Comparison of ENCODE assay signal across 15 cellular contexts in genomic region chr5:32089146-32090000, GRCh38.
DNase-seq lines count a peak whose midpoint lies in the region; ATAC-seq and TF ChIP-seq lines count a peak whose summit lies in the region.
"Had no signal": no experiment of that assay in that cellular context is flagged by ENCODE, and none has a peak within 500 bp of the region (broad histone marks: within the 10 kb centered on the region; RNA-seq: fewer than 3 reads in every experiment).

No MANE protein-coding gene starts in this region.

- no peak overlapping the region for H3K27ac ChIP-seq in upper lobe of right lung
- H3K27ac ChIP-seq in osteoblast (ENCODE audit: low read depth, low read length), result no peak overlapping the region
- H3K27ac ChIP-seq: BLaER1 had no signal

- H3K27me3 Mint-ChIP-seq in activated T-cell treated with anti-CD3 and anti-CD28 coated beads, Interleukin-2, amount 50 U/mL, for 24 hours, result no peaks in the 10 kb centered on the region
- no peaks in the 10 kb centered on the region for H3K27me3 Mint-ChIP-seq in activated T-cell treated with anti-CD3 and anti-CD28 coated beads, Interleukin-2, amount 50 U/mL, for 72 hours (ENCODE audit: low read depth)
- H3K27me3 Mint-ChIP-seq: CD8-positive, alpha-beta memory T cell had no signal

- ATAC-seq in activated T-cell treated with anti-CD3 and anti-CD28 coated beads, Interleukin-2, amount 50 U/mL, for 72 hours (replicated peaks in 1 of 2), result no peak
- ATAC-seq in left lobe of liver (peak; percentile 29), upper lobe of right lung (no peak)

- no peak for DNase-seq in activated T-cell treated with anti-CD3 and anti-CD28 coated beads, Interleukin-2, amount 50 U/mL, for 24 hours
- no peak for DNase-seq in activated T-cell treated with anti-CD3 and anti-CD28 coated beads, Interleukin-2, amount 50 U/mL, for 72 hours
- peak; percentile 36 for DNase-seq in activated CD8-positive, alpha-beta memory T cell treated with anti-CD3 and anti-CD28 coated beads, Interleukin-2, amount 50 U/mL, for 48 hours
- no peak for DNase-seq in left lobe of liver (ENCODE audit: low spot score)
- DNase-seq in upper lobe of right lung, result peak; percentile 57
- no peak for DNase-seq in GM13976 (ENCODE audit: low spot score)
- no peak for DNase-seq in osteoblast (ENCODE audit: insufficient read length, low spot score, missing footprints)
- DNase-seq in NCI-H146 treated with DMSO at 0.1 percent for 48 hours (lab: John Stamatoyannopoulos, UW; ENCODE audit: unreplicated experiment), result no peak
- DNase-seq: 8988T; AML-193; Caco-2; CD8-positive, alpha-beta memory T cell; DND-41; GDM1 had no signal

- no peaks in the 10 kb centered on the region for H3K9me3 ChIP-seq in upper lobe of right lung
- H3K9me3 ChIP-seq in osteoblast (ENCODE audit: low read depth, low read length), result no peaks in the 10 kb centered on the region
- H3K9me3 ChIP-seq: BLaER1, Caco-2 had no signal

- H3K27me3 ChIP-seq in upper lobe of right lung, result no peaks in the 10 kb centered on the region
- no peaks in the 10 kb centered on the region for H3K27me3 ChIP-seq in osteoblast (ENCODE audit: insufficient read depth, low read length)
- H3K27me3 ChIP-seq: BLaER1 had no signal

- H3K4me1 Mint-ChIP-seq in activated T-cell treated with anti-CD3 and anti-CD28 coated beads, Interleukin-2, amount 50 U/mL, for 24 hours (ENCODE audit: low read depth), result peaks cover 6% of the 10 kb centered on the region
- no peaks in the 10 kb centered on the region for H3K4me1 Mint-ChIP-seq in activated T-cell treated with anti-CD3 and anti-CD28 coated beads, Interleukin-2, amount 50 U/mL, for 72 hours (ENCODE audit: low read depth)

- TF ChIP-seq CTCF in upper lobe of right lung (IDR thresholded peaks at IDR 0.05) (no peak), GM13976 (IDR thresholded peaks at IDR 0.05; ENCODE audit: borderline replicate concordance, control extremely low read depth, extremely low read depth, insufficient read depth, missing control alignments) (no peak), osteoblast (IDR thresholded peaks at IDR 0.05; ENCODE audit: extremely low read depth, low read depth, low read length) (no peak)

- peak overlapping the region; percentile 20 for H3K27ac Mint-ChIP-seq in activated T-cell treated with anti-CD3 and anti-CD28 coated beads, Interleukin-2, amount 50 U/mL, for 24 hours
- H3K27ac Mint-ChIP-seq in activated T-cell treated with anti-CD3 and anti-CD28 coated beads, Interleukin-2, amount 50 U/mL, for 72 hours, result no peak overlapping the region
- H3K27ac Mint-ChIP-seq: CD8-positive, alpha-beta memory T cell had no signal

- no peaks in the 10 kb centered on the region for H3K36me3 Mint-ChIP-seq in activated T-cell treated with anti-CD3 and anti-CD28 coated beads, Interleukin-2, amount 50 U/mL, for 24 hours (ENCODE audit: low read depth)
- H3K36me3 Mint-ChIP-seq in activated T-cell treated with anti-CD3 and anti-CD28 coated beads, Interleukin-2, amount 50 U/mL, for 72 hours (ENCODE audit: insufficient read depth in 2 of 2), result no peaks in the 10 kb centered on the region
- H3K36me3 Mint-ChIP-seq: CD8-positive, alpha-beta memory T cell had no signal

- no peaks in the 10 kb centered on the region for H3K79me2 ChIP-seq in osteoblast (ENCODE audit: insufficient read depth, low read length)

- no peaks in the 10 kb centered on the region for H3K9me3 Mint-ChIP-seq in activated T-cell treated with anti-CD3 and anti-CD28 coated beads, Interleukin-2, amount 50 U/mL, for 24 hours
- H3K9me3 Mint-ChIP-seq in activated T-cell treated with anti-CD3 and anti-CD28 coated beads, Interleukin-2, amount 50 U/mL, for 72 hours, result no peaks in the 10 kb centered on the region
- H3K9me3 Mint-ChIP-seq: CD8-positive, alpha-beta memory T cell had no signal

- H3K4me3 ChIP-seq in upper lobe of right lung (no peak overlapping the region), osteoblast (ENCODE audit: insufficient read depth, low read length) (no peak overlapping the region)
- H3K4me3 ChIP-seq: BLaER1 had no signal

- H3K4me1 ChIP-seq in upper lobe of right lung (no peaks in the 10 kb centered on the region), osteoblast (ENCODE audit: insufficient read depth, low read length) (peaks cover 4% of the 10 kb centered on the region)
- H3K4me1 ChIP-seq: BLaER1, Caco-2 had no signal

- no peak overlapping the region for H3K4me3 Mint-ChIP-seq in activated T-cell treated with anti-CD3 and anti-CD28 coated beads, Interleukin-2, amount 50 U/mL, for 24 hours
- H3K4me3 Mint-ChIP-seq in activated T-cell treated with anti-CD3 and anti-CD28 coated beads, Interleukin-2, amount 50 U/mL, for 72 hours, result no peak overlapping the region
- H3K4me3 Mint-ChIP-seq: CD8-positive, alpha-beta memory T cell had no signal

- peaks cover 3% of the 10 kb centered on the region for H4K20me1 ChIP-seq in osteoblast (ENCODE audit: insufficient read depth, low read length)
- H4K20me1 ChIP-seq: BLaER1 had no signal

- intact Hi-C loops in upper lobe of right lung (cut with DNase I), result no loop called here

- H2AFZ ChIP-seq in osteoblast (ENCODE audit: low read length), result no peak overlapping the region

- no peak overlapping the region for H3K4me2 ChIP-seq in osteoblast (ENCODE audit: insufficient read depth, low read length)
- H3K4me2 ChIP-seq: BLaER1 had no signal

- peaks cover 33% of the 10 kb centered on the region for H3K36me3 ChIP-seq in upper lobe of right lung
- no peaks in the 10 kb centered on the region for H3K36me3 ChIP-seq in osteoblast (ENCODE audit: insufficient read depth, low read length)
- H3K36me3 ChIP-seq: BLaER1 had no signal

- in situ Hi-C loops in GM13976 (cut with MboI; ENCODE audit: low sequenced_read_pairs, unreplicated experiment), result no loop called here

Comparison
In these comparisons a context has a peak if more than half of its experiments do, and no peak if none do; other contexts are left out.
1. DNase-seq: peak in activated CD8-positive, alpha-beta memory T cell treated with anti-CD3 and anti-CD28 coated beads, Interleukin-2, amount 50 U/mL, for 48 hours (single experiment) and upper lobe of right lung (single experiment); none in activated T-cell treated with anti-CD3 and anti-CD28 coated beads, Interleukin-2, amount 50 U/mL, for 24 hours (single experiment), activated T-cell treated with anti-CD3 and anti-CD28 coated beads, Interleukin-2, amount 50 U/mL, for 72 hours (0 of 2), left lobe of liver (single experiment), GM13976 (single experiment), osteoblast (single experiment) and NCI-H146 treated with DMSO at 0.1 percent for 48 hours (single experiment).